15 cellular contexts compared by ENCODE assay signal in the genomic region with DNA sequence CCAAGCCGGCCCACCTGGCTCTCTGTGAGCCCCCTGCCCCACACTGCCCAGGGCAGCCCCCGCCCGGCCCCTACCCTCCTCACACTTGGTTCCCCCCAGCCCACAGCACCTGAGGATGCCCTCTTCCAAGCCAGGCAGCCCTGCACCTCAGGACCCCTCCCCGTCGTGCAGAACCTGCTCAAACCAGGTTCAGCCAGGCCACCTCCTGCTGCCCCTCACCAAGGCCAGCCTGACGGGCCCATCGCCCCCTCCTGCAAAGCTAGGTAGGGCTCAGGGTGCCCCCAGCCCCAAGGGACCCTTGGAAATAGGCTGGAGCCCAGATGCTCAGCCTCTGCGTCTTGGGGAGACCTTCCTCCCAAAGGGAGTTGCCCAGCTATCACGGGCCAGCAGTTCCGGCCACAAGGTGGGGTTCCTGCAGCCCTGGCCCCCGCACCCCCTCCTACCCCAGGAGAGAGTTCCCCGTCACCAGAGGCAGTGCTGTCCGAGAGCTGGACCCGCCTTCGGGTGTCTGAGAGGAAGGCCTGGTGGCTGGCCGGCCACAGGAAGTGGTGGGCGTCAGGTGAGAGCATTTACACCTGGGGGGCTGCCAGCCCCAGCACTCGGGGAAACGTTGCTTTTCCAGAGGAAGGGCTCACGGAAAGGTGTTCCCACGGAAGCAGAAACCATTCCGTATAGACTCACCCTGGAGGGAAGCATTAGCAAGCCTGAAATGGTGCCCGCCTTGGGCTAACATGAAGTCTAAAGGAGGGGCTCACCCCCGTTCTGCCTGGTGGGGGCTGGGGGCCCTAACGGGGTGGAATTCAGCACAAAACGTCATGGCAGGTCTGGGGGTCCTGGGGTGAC. TPM values are rescaled to one million over a fixed set of nuclear protein-coding genes. Genes with fewer than 3 reads are reported as not detected.
DNase-seq lines count a peak whose midpoint lies in the region; ATAC-seq and TF ChIP-seq lines count a peak whose summit lies in the region.
"Had no signal": no experiment of that assay in that cellular context is flagged by ENCODE, and none has a peak within 500 bp of the region (broad histone marks: within the 10 kb centered on the region; RNA-seq: fewer than 3 reads in every experiment).

No MANE protein-coding gene starts in this region.

- no peaks in the 10 kb centered on the region for H3K9me3 Mint-ChIP-seq in osteocyte (ENCODE audit: unreplicated experiment)
- H3K9me3 Mint-ChIP-seq: activated naive CD8-positive, alpha-beta T cell treated with anti-CD3 and anti-CD28 coated beads, Interleukin-2, amount 10 ng/mL, durations not matched to agents 7 days and 5 days had no signal

- no peak for ATAC-seq in HG03457 (IDR thresholded peaks at IDR 0.05; ENCODE audit: unreplicated experiment)

- no peak overlapping the region for H3K4me3 Mint-ChIP-seq in osteocyte (ENCODE audit: unreplicated experiment)
- H3K4me3 Mint-ChIP-seq: activated naive CD8-positive, alpha-beta T cell treated with anti-CD3 and anti-CD28 coated beads, Interleukin-2, amount 10 ng/mL, durations not matched to agents 7 days and 5 days had no signal

- H3K27me3 ChIP-seq in ACC112 (ENCODE audit: insufficient read depth, low read length) (no peaks in the 10 kb centered on the region), HUES6 (ENCODE audit: control insufficient read depth, insufficient read depth, low read length) (peaks cover 10% of the 10 kb centered on the region; the same call in 1 of the 2 replicates)

- H3K9ac ChIP-seq in HUES6 (ENCODE audit: low read length): no peak overlapping the region

- H3K27ac Mint-ChIP-seq in osteocyte (ENCODE audit: unreplicated experiment): peak overlapping the region; percentile 80
- H3K27ac Mint-ChIP-seq: activated naive CD8-positive, alpha-beta T cell treated with anti-CD3 and anti-CD28 coated beads, Interleukin-2, amount 10 ng/mL, durations not matched to agents 7 days and 5 days had no signal

- no peaks in the 10 kb centered on the region for H3K27me3 Mint-ChIP-seq in osteocyte (ENCODE audit: unreplicated experiment)

- H3K36me3 ChIP-seq in ACC112 (ENCODE audit: insufficient read depth, low read length) (no peaks in the 10 kb centered on the region), HUES6 (ENCODE audit: control insufficient read depth, insufficient read depth, low read length) (no peaks in the 10 kb centered on the region)
- H3K36me3 ChIP-seq: esophagus muscularis mucosa, WERI-Rb-1 had no signal

- 0 out of 2 replicates have a peak overlapping the region, but pooled peaks have one; percentile 21 for H3K4me3 ChIP-seq in ACC112 (ENCODE audit: low read depth, low read length)
- H3K4me3 ChIP-seq in HUES6 (ENCODE audit: low read depth, low read length): peak overlapping the region; percentile 54; the same call in 1 of the 2 replicates
- H3K4me3 ChIP-seq in coronary artery: no peak overlapping the region
- H3K4me3 ChIP-seq: SK-N-MC had no signal

- no peaks in the 10 kb centered on the region for H3K79me2 ChIP-seq in ACC112 (ENCODE audit: control insufficient read depth, insufficient read depth, low read length, unreplicated experiment)

- no peak overlapping the region for H2AFZ ChIP-seq in ACC112 (ENCODE audit: low read length, unreplicated experiment)

- TF ChIP-seq CTCF in coronary artery (IDR thresholded peaks at IDR 0.05): no peak
- TF ChIP-seq CTCF in osteocyte (IDR thresholded peaks at IDR 0.05): no peak

- DNase-seq in coronary artery (ENCODE audit: low spot score) (no peak), osteocyte (ENCODE audit: extremely low spot score, unreplicated experiment) (no peak), LoVo (ENCODE audit: low spot score) (no peak), anterior cingulate cortex (lab: John Stamatoyannopoulos, UW) (no peak), OCI-M2 (lab: John Stamatoyannopoulos, UW; ENCODE audit: unreplicated experiment) (no peak)
- DNase-seq: AML-193, NCI-H2107 had no signal

- peaks cover 68% of the 10 kb centered on the region for H3K4me1 Mint-ChIP-seq in osteocyte (ENCODE audit: unreplicated experiment)

- peaks cover 31% of the 10 kb centered on the region for H3K4me1 ChIP-seq in ACC112 (ENCODE audit: control insufficient read depth, insufficient read depth, low read length, unreplicated experiment)
- H3K4me1 ChIP-seq in HUES6 (ENCODE audit: control insufficient read depth, insufficient read depth, low read length): peaks cover 10% of the 10 kb centered on the region

- H3K27ac ChIP-seq in ACC112 (ENCODE audit: low read depth, low read length) (no peak overlapping the region), HUES6 (ENCODE audit: low read depth, low read length) (no peak overlapping the region), coronary artery (peak overlapping the region; percentile 55 to 97)
- H3K27ac ChIP-seq: esophagus muscularis mucosa, SK-N-MC, WERI-Rb-1 had no signal

- no peaks in the 10 kb centered on the region for H3K9me3 ChIP-seq in HUES6 (ENCODE audit: control insufficient read depth, insufficient read depth, low read depth, low read length)
- H3K9me3 ChIP-seq: esophagus muscularis mucosa had no signal

- no peaks in the 10 kb centered on the region for H3K36me3 Mint-ChIP-seq in osteocyte (ENCODE audit: unreplicated experiment)
- H3K36me3 Mint-ChIP-seq: activated naive CD8-positive, alpha-beta T cell treated with anti-CD3 and anti-CD28 coated beads, Interleukin-2, amount 10 ng/mL, durations not matched to agents 7 days and 5 days had no signal

RNA-seq across cellular contexts. Expression of a gene that starts 3.2 kb away (rescaled TPM):
- 5.0 and 6.2 TPM in 2 replicates for total RNA-seq in osteocyte
- total RNA-seq: activated naive CD8-positive, alpha-beta T cell treated with anti-CD3 and anti-CD28 coated beads, Interleukin-2, amount 10 ng/mL, durations not matched to agents 7 days and 5 days; Daoy; esophagus muscularis mucosa had no signal

RNA-seq across cellular contexts. Expression of a gene that starts 7.2 kb away (rescaled TPM):
- 1.0 and 1.1 TPM in 2 replicates for total RNA-seq in osteocyte
- total RNA-seq: Daoy had no signal

RNA-seq across cellular contexts. Expression of a gene that starts 21.3 kb away (rescaled TPM):
- total RNA-seq in osteocyte: 26.9 and 29.5 TPM in 2 replicates

Comparison
In these comparisons a context has a peak if more than half of its experiments do, and no peak if none do; other contexts are left out.
1. H3K27ac ChIP-seq: peak in coronary artery (2 of 2); none in ACC112 (single experiment) and HUES6 (single experiment).